Comparison of ENCODE assay signal across 8 cellular contexts in the genomic region with DNA sequence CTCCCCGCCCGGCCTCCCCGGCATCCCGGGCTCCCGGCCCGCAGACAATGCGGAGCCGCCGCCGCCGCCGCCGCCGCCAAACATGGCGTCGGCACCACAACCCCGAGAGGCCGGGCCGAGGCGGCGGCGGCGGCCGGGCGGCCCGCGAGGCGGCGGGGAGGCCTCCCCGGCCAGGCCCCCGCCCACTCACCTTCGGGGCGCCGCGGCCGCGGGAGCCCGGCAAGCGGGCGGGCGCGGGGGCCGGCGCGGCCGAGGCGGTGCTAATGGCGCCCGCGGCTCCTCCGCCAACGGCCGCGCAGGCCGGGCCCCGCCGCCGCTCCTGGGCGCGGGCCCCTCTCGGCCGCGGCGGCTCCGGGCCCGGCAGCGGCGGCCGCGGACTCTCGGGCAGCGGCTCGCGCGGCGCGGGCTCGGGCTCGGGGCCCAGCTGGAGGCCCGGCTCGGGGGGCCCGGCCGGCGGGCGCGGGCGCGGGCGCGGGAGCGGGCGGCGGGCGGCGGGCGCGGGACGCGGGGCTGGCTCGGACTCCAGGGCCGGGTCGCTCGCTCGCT. TPM values are rescaled to one million over a fixed set of nuclear protein-coding genes. Genes with fewer than 3 reads are reported as not detected.
DNase-seq lines count a peak whose midpoint lies in the region; ATAC-seq and TF ChIP-seq lines count a peak whose summit lies in the region.

No MANE protein-coding gene starts in this region.

- no peak overlapping the region for H3K27ac Mint-ChIP-seq in activated B cell treated with CpG ODN at 0.5 μM for 24 hours
- H3K27ac Mint-ChIP-seq in stimulated activated naive CD8-positive, alpha-beta T cell treated with anti-CD3 and anti-CD28 coated beads, Interleukin-15, amount 100 ng/mL, for 72 hours: no peak overlapping the region

- TF ChIP-seq CTCF in GM20000 (IDR thresholded peaks at IDR 0.05; ENCODE audit: extremely low read depth, missing control alignments): no peak
- TF ChIP-seq CTCF in activated B cell treated with CpG ODN at 0.5 μM for 24 hours (IDR thresholded peaks at IDR 0.05): no peak

- H3K4me1 Mint-ChIP-seq in activated B cell treated with CpG ODN at 0.5 μM for 24 hours: peaks cover 47% of the 10 kb centered on the region
- peaks cover 53% of the 10 kb centered on the region for H3K4me1 Mint-ChIP-seq in stimulated activated naive CD8-positive, alpha-beta T cell treated with anti-CD3 and anti-CD28 coated beads, Interleukin-15, amount 100 ng/mL, for 72 hours

- H2AFZ ChIP-seq in ACC112 (ENCODE audit: low read length, unreplicated experiment): no peak overlapping the region

- H3K4me3 Mint-ChIP-seq in activated B cell treated with CpG ODN at 0.5 μM for 24 hours: peak overlapping the region; percentile 66
- peak overlapping the region; percentile 67 to 71 for H3K4me3 Mint-ChIP-seq in stimulated activated naive CD8-positive, alpha-beta T cell treated with anti-CD3 and anti-CD28 coated beads, Interleukin-15, amount 100 ng/mL, for 72 hours

- H3K36me3 Mint-ChIP-seq in activated B cell treated with CpG ODN at 0.5 μM for 24 hours (ENCODE audit: low read depth): peaks cover 31% of the 10 kb centered on the region

- peaks cover 46% of the 10 kb centered on the region for H3K79me2 ChIP-seq in ACC112 (ENCODE audit: control insufficient read depth, insufficient read depth, low read length, unreplicated experiment)

- H3K27me3 ChIP-seq in ACC112 (ENCODE audit: insufficient read depth, low read length) (no peaks in the 10 kb centered on the region), right cardiac atrium (ENCODE audit: control insufficient read depth, insufficient read depth) (no peaks in the 10 kb centered on the region)

- H3K4me1 ChIP-seq in ACC112 (ENCODE audit: control insufficient read depth, insufficient read depth, low read length, unreplicated experiment): peaks cover 12% of the 10 kb centered on the region
- peaks cover 10% of the 10 kb centered on the region for H3K4me1 ChIP-seq in right cardiac atrium (ENCODE audit: control insufficient read depth, insufficient read depth, low read length)

- CTCF ChIA-PET in activated B cell treated with CpG ODN at 0.5 μM for 24 hours (lab: Charles Lee): no interaction called here

- no peaks in the 10 kb centered on the region for H3K9me3 ChIP-seq in right cardiac atrium (ENCODE audit: control insufficient read depth, low read length)

- H3K4me3 ChIP-seq in ACC112 (ENCODE audit: low read depth, low read length) (peak overlapping the region; percentile 83), right cardiac atrium (ENCODE audit: low read length) (peak overlapping the region; percentile 97)

- POLR2A ChIA-PET in activated B cell treated with CpG ODN at 0.5 μM for 24 hours (lab: Charles Lee): interaction anchor here (1.6 kb wide), 2 partner anchors 90 to 98 kb away, joined by 5 to 6 read pairs; no protein-coding TSS in a partner anchor

- H3K36me3 ChIP-seq in ACC112 (ENCODE audit: insufficient read depth, low read length): peaks cover 3% of the 10 kb centered on the region; the same call in 1 of the 2 replicates

- under 1% methylated on average over 104 of the region's 104 CpGs for WGBS in right cardiac atrium

- H3K27me3 Mint-ChIP-seq in activated B cell treated with CpG ODN at 0.5 μM for 24 hours: no peaks in the 10 kb centered on the region
- no peaks in the 10 kb centered on the region for H3K27me3 Mint-ChIP-seq in stimulated activated naive CD8-positive, alpha-beta T cell treated with anti-CD3 and anti-CD28 coated beads, Interleukin-15, amount 100 ng/mL, for 72 hours

- DNase-seq in GM20000 (ENCODE audit: low spot score) (peak; percentile 79), activated B cell treated with CpG ODN at 0.5 μM for 24 hours (no peak), right cardiac atrium (no peak), iPS-NIHi7 (ENCODE audit: extremely low spot score) (no peak), SKM-1 (lab: John Stamatoyannopoulos, UW; ENCODE audit: unreplicated experiment) (no peak), ureter (ENCODE audit: low spot score) (no peak)
- no peak for DNase-seq in stimulated activated naive CD8-positive, alpha-beta T cell treated with anti-CD3 and anti-CD28 coated beads, Interleukin-15, amount 100 ng/mL, for 72 hours

- ATAC-seq in activated B cell treated with CpG ODN at 0.5 μM for 24 hours (ENCODE audit: low read depth) (peak; percentile 29), right cardiac atrium (no peak)
- ATAC-seq in stimulated activated naive CD8-positive, alpha-beta T cell treated with anti-CD3 and anti-CD28 coated beads, Interleukin-15, amount 100 ng/mL, for 72 hours: peak; percentile 5

- H3K27ac ChIP-seq in ACC112 (ENCODE audit: low read depth, low read length) (peak overlapping the region; percentile 54; the same call in 1 of the 2 replicates), right cardiac atrium (ENCODE audit: low read length) (peak overlapping the region; percentile 78)

- intact Hi-C loops in activated B cell treated with CpG ODN at 0.5 μM for 24 hours (cut with micrococcal nuclease) (loop anchor here (1.0 to 10.0 kb wide), 4 partner anchors 26 to 365 kb away; partner anchors contain the start of genes ALG12, CRELD2 and ZBED4), right cardiac atrium (cut with DNase I) (no loop called here)

- H3K9me3 Mint-ChIP-seq in activated B cell treated with CpG ODN at 0.5 μM for 24 hours: no peaks in the 10 kb centered on the region
- no peaks in the 10 kb centered on the region for H3K9me3 Mint-ChIP-seq in stimulated activated naive CD8-positive, alpha-beta T cell treated with anti-CD3 and anti-CD28 coated beads, Interleukin-15, amount 100 ng/mL, for 72 hours

RNA-seq across cellular contexts. Expression of gene BRD1, which starts 0.3 kb away (rescaled TPM):
- total RNA-seq in activated B cell treated with CpG ODN at 0.5 μM for 24 hours: 37.5 and 45.8 TPM in 2 replicates
- 10 to 100 TPM; 17.7 to 19.4 (median 18.3) TPM for total RNA-seq in right cardiac atrium
- 16.3 TPM for polyA plus RNA-seq in right cardiac atrium
- total RNA-seq in ureter: 41.5 TPM

RNA-seq across cellular contexts. Expression of gene ZBED4, which starts 26.3 kb away (rescaled TPM):
- total RNA-seq in activated B cell treated with CpG ODN at 0.5 μM for 24 hours (16.0 and 17.3 TPM in 2 replicates), right cardiac atrium (1 to 10 TPM; 3.4 to 5.3 (median 4.1) TPM), ureter (13.6 TPM)
- 2.3 TPM for polyA plus RNA-seq in right cardiac atrium

Comparison
In these comparisons a context has a peak if more than half of its experiments do, and no peak if none do; other contexts are left out.
1. ATAC-seq: peak in activated B cell treated with CpG ODN at 0.5 μM for 24 hours (single experiment) and stimulated activated naive CD8-positive, alpha-beta T cell treated with anti-CD3 and anti-CD28 coated beads, Interleukin-15, amount 100 ng/mL, for 72 hours (single experiment); none in right cardiac atrium (0 of 2).